Comparison of ENCODE assay signal across 23 cellular contexts in the genomic region with DNA sequence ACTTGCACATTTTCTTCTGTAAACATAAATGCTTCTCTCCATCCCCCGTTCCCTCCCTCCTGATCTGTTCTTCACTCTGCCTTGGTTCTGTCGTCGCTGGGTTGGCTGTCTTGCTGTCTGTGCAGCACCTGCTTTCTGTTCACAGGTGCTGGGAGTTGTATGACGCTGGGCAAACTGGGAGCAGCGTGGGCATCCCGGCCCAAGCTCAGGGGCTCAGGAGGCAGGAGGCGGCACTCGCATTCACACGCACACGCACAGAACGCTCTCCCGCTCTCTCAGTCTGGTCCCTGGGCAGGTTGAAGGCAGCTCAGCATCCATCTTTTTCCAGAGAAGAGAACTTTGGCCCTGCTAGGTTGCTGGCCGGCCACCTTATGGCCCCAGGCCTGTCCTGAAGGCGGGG. TPM values are rescaled to one million over a fixed set of nuclear protein-coding genes. Genes with fewer than 3 reads are reported as not detected.
"Had no signal": no experiment of that assay in that cellular context is flagged by ENCODE, and none has a peak within 500 bp of the region (broad histone marks: within the 10 kb centered on the region; RNA-seq: fewer than 3 reads in every experiment).

No MANE protein-coding gene starts in this region.

- H3K4me3 ChIP-seq: K562, SJSA1, SK-N-MC had no signal

- H3K36me3 ChIP-seq: SJSA1 had no signal

- H3K27ac ChIP-seq: HL-60, KMS-11, SJSA1, SK-N-MC had no signal

- H3K9me3 ChIP-seq: SJSA1 had no signal

- DNase-seq: Kasumi-1, MM.1S, NCI-H1092 treated with DMSO at 0.1 percent for 48 hours, NCI-H1436, NCI-H187, NCI-H2029, NCI-H2081 treated with DMSO at 0.1 percent for 48 hours, NCI-H2171, NCI-H226, NCI-H446, NCI-H510A, NCI-H524 treated with DMSO at 0.1 percent for 48 hours, NCI-H69, NCI-H774, Right ventricle myocardium superior, RPMI8226, SIG-M5 had no signal

- H3K27me3 ChIP-seq: SJSA1 had no signal

- H3K4me3 Mint-ChIP-seq: IgD-negative memory B cell had no signal

- ATAC-seq: K562 had no signal

- H3K36me3 Mint-ChIP-seq: IgD-negative memory B cell had no signal

- H3K4me1 Mint-ChIP-seq: IgD-negative memory B cell had no signal

- H3K27ac Mint-ChIP-seq: IgD-negative memory B cell had no signal

- H3K4me1 ChIP-seq: SJSA1 had no signal

RNA-seq across cellular contexts. Expression of gene GBX2, which starts 55.7 kb away (rescaled TPM):
- total RNA-seq: Right ventricle myocardium superior had no signal
